Comparison of ENCODE assay signal across 8 cellular contexts in genomic region chr2:97645112-97645699, GRCh38. TPM values are rescaled to one million over a fixed set of nuclear protein-coding genes. Genes with fewer than 3 reads are reported as not detected.
DNase-seq lines count a peak whose midpoint lies in the region; ATAC-seq and TF ChIP-seq lines count a peak whose summit lies in the region.

No MANE protein-coding gene starts in this region.

- H3K79me2 ChIP-seq in neural cell (replicated peaks; ENCODE audit: insufficient read depth, low read length): peaks cover 16% of the 10 kb centered on the region

- ATAC-seq in CD4-positive, CD25-positive, alpha-beta regulatory T cell (ENCODE audit: low read depth in 2 of 2): peak; percentile 34 to 36
- ATAC-seq in GM19324 (IDR thresholded peaks at IDR 0.05; ENCODE audit: low FRiP score, unreplicated experiment) (peak; percentile 35), HG03378 (IDR thresholded peaks at IDR 0.05; ENCODE audit: unreplicated experiment) (peak; percentile 25), esophagus mucosa (peak; percentile 70)

- H3K4me3 ChIP-seq in CD4-positive, CD25-positive, alpha-beta regulatory T cell (ENCODE audit: low read depth, low read length): peak overlapping the region; percentile 91
- peak overlapping the region; percentile 89 for H3K4me3 ChIP-seq in neural cell (ENCODE audit: low read length)

- H3K9ac ChIP-seq in neural cell (ENCODE audit: low read length): peak overlapping the region; percentile 89

- peaks cover 8% of the 10 kb centered on the region for H3K27me3 Mint-ChIP-seq in CD4-positive, CD25-positive, alpha-beta regulatory T cell

- no peaks in the 10 kb centered on the region for H3K9me2 ChIP-seq in neural cell (ENCODE audit: insufficient read depth, low read length)

- no peaks in the 10 kb centered on the region for H3K27me3 ChIP-seq in CD4-positive, CD25-positive, alpha-beta regulatory T cell (ENCODE audit: control insufficient read depth, insufficient read depth, low read length)
- no peaks in the 10 kb centered on the region for H3K27me3 ChIP-seq in neural cell (ENCODE audit: insufficient read depth, low read depth, low read length)

- peak overlapping the region; percentile 98 for H2AFZ ChIP-seq in neural cell (ENCODE audit: low read depth, low read length)

- H3K4me3 Mint-ChIP-seq in CD4-positive, CD25-positive, alpha-beta regulatory T cell: peak overlapping the region; percentile 88 to 96 (median 92)

- H3F3A ChIP-seq in neural cell (ENCODE audit: insufficient read depth, low read length, poor library complexity, severe bottlenecking): no peaks in the 10 kb centered on the region

- no peak for DNase-seq in CD4-positive, CD25-positive, alpha-beta regulatory T cell
- DNase-seq in SW480 (ENCODE audit: low spot score): peak; percentile 40
- no peak for DNase-seq in NAMALWA (ENCODE audit: low spot score)
- no peak for DNase-seq in COR-L47 (lab: John Stamatoyannopoulos, UW)

- no peaks in the 10 kb centered on the region for H4K20me1 ChIP-seq in neural cell (ENCODE audit: insufficient read depth)

- peaks cover 26% of the 10 kb centered on the region for H3K4me1 ChIP-seq in CD4-positive, CD25-positive, alpha-beta regulatory T cell (ENCODE audit: control insufficient read depth, insufficient read depth, low read length, poor library complexity, severe bottlenecking)

- peaks cover 0 to 36% (median 20%) of the 10 kb centered on the region in 4 donors for H3K4me1 Mint-ChIP-seq in CD4-positive, CD25-positive, alpha-beta regulatory T cell

- no peak for TF ChIP-seq EP300 in neural cell (conservative IDR thresholded peaks at IDR 0.05; ENCODE audit: poor library complexity, severe bottlenecking)

- H3K36me3 ChIP-seq in CD4-positive, CD25-positive, alpha-beta regulatory T cell (ENCODE audit: control insufficient read depth, insufficient read depth, low read length): peaks cover 23% of the 10 kb centered on the region
- no peaks in the 10 kb centered on the region for H3K36me3 ChIP-seq in neural cell (ENCODE audit: insufficient read depth, low read length)

- TF ChIP-seq RAD21 in neural cell (conservative IDR thresholded peaks at IDR 0.05): no peak

- peaks cover 18% of the 10 kb centered on the region for H3K36me3 Mint-ChIP-seq in CD4-positive, CD25-positive, alpha-beta regulatory T cell

- H3K9me3 Mint-ChIP-seq in CD4-positive, CD25-positive, alpha-beta regulatory T cell: no peaks in the 10 kb centered on the region

- peak overlapping the region; percentile 88 for H3K27ac ChIP-seq in CD4-positive, CD25-positive, alpha-beta regulatory T cell (ENCODE audit: insufficient read depth, low read length, poor library complexity, severe bottlenecking)
- peak overlapping the region; percentile 77 for H3K27ac ChIP-seq in neural cell (ENCODE audit: low read length)

- TF ChIP-seq CTCF in neural cell (IDR thresholded peaks at IDR 0.05; ENCODE audit: poor library complexity, severe bottlenecking): no peak

- no peaks in the 10 kb centered on the region for H3K9me3 ChIP-seq in CD4-positive, CD25-positive, alpha-beta regulatory T cell (ENCODE audit: control insufficient read depth in 2 of 2, low read length in 2 of 2)
- H3K9me3 ChIP-seq in neural cell (ENCODE audit: low read length): no peaks in the 10 kb centered on the region

- H3K4me2 ChIP-seq in neural cell (ENCODE audit: low read length): peak overlapping the region; percentile 94

- peak overlapping the region; percentile 97 to 100 (median 98) for H3K27ac Mint-ChIP-seq in CD4-positive, CD25-positive, alpha-beta regulatory T cell

TF ChIP-seq in neural cell, 6 proteins besides CTCF, POLR2A, EP300 and RAD21:
- no peak for TF ChIP-seq SMC3 (conservative IDR thresholded peaks at IDR 0.05; ENCODE audit: poor library complexity)
- TF ChIP-seq TAF1 (IDR thresholded peaks at IDR 0.05; ENCODE audit: low read depth): no peak
- TF ChIP-seq EZH2 (IDR thresholded peaks at IDR 0.05; ENCODE audit: borderline replicate concordance, insufficient read depth, low read length, poor library complexity, severe bottlenecking): no peak
- no peak for TF ChIP-seq MXI1 (conservative IDR thresholded peaks at IDR 0.05; ENCODE audit: poor library complexity, severe bottlenecking)
TF ChIP-seq in neural cell: peak in this region for 0.

RNA-seq across cellular contexts. Expression of gene COX5B, which starts 0.7 kb away (rescaled TPM):
- total RNA-seq in CD4-positive, CD25-positive, alpha-beta regulatory T cell: 147 TPM
- polyA plus RNA-seq in CD4-positive, CD25-positive, alpha-beta regulatory T cell: 100 to 1,000 TPM; 379 to 538 (median 452) TPM
- total RNA-seq in esophagus mucosa: 302 TPM
- 616 and 636 TPM in 2 replicates for polyA plus RNA-seq in neural cell
- polyA minus RNA-seq in neural cell: 132 and 134 TPM in 2 replicates

RNA-seq across cellular contexts. Expression of gene ACTR1B, which starts 18.6 kb away (rescaled TPM):
- total RNA-seq in CD4-positive, CD25-positive, alpha-beta regulatory T cell: 86.3 TPM
- 10 to 100 TPM; 12.9 to 22.6 (median 21.8) TPM for polyA plus RNA-seq in CD4-positive, CD25-positive, alpha-beta regulatory T cell
- total RNA-seq in esophagus mucosa: 40.3 TPM
- polyA plus RNA-seq in neural cell: 138 and 168 TPM in 2 replicates
- 55.0 and 61.4 TPM in 2 replicates for polyA minus RNA-seq in neural cell

RNA-seq across cellular contexts. Expression of gene C2orf92, which starts 24.3 kb away (rescaled TPM):
- total RNA-seq in CD4-positive, CD25-positive, alpha-beta regulatory T cell: 20.4 TPM
- under 1 TPM in 1 of 4 donors, not detected in 3; 0.61 TPM for polyA plus RNA-seq in CD4-positive, CD25-positive, alpha-beta regulatory T cell
- 1.7 TPM for total RNA-seq in esophagus mucosa
- 10.7 and 13.3 TPM in 2 replicates for polyA plus RNA-seq in neural cell
- polyA minus RNA-seq in neural cell: 5.1 and 10.2 TPM in 2 replicates

RNA-seq across cellular contexts. Expression of gene ANKRD36B, which starts 55.5 kb away (rescaled TPM):
- 108 TPM for total RNA-seq in CD4-positive, CD25-positive, alpha-beta regulatory T cell
- 10 to 100 TPM; 12.1 to 15.6 (median 13.7) TPM for polyA plus RNA-seq in CD4-positive, CD25-positive, alpha-beta regulatory T cell
- total RNA-seq in esophagus mucosa: 5.4 TPM
- 63.5 and 166 TPM in 2 replicates for polyA plus RNA-seq in neural cell
- polyA minus RNA-seq in neural cell: 530 and 596 TPM in 2 replicates
